8 cellular contexts compared by ENCODE assay signal in genomic region chr11:93784935-93785360, GRCh38. TPM values are rescaled to one million over a fixed set of nuclear protein-coding genes. Genes with fewer than 3 reads are reported as not detected.
DNase-seq lines count a peak whose midpoint lies in the region; ATAC-seq, FAIRE-seq and TF ChIP-seq lines count a peak whose summit lies in the region.

No MANE protein-coding gene starts in this region.

- peak overlapping the region in 1 of 2 experiments; percentile 42 for H2BK12ac ChIP-seq in mesenchymal stem cell (ENCODE audit: low read length in 2 of 2)

- peaks cover 15% of the 10 kb centered on the region; the same call in 1 of the 2 replicates for H4K20me1 ChIP-seq in HCT116 (ENCODE audit: insufficient read depth)

- no peak overlapping the region for H4K8ac ChIP-seq in mesenchymal stem cell (ENCODE audit: low read length)

- no peak for TF ChIP-seq POLR2A in HCT116 (IDR thresholded peaks at IDR 0.05; ENCODE audit: borderline replicate concordance, extremely low read depth, insufficient read depth, insufficient read length)
- no peak for TF ChIP-seq POLR2A in H54 (IDR thresholded peaks at IDR 0.05; ENCODE audit: low read depth, low read length)

- H3K9me3 Mint-ChIP-seq in chondrocyte (ENCODE audit: low read depth): no peaks in the 10 kb centered on the region

- TF ChIP-seq RAD21 in HCT116 (IDR thresholded peaks at IDR 0.05; ENCODE audit: low read depth): no peak

- H3K9ac ChIP-seq in HCT116 (ENCODE audit: low read length) (peak overlapping the region; percentile 98), mesenchymal stem cell (ENCODE audit: low read length) (peak overlapping the region; percentile 97)

- intact Hi-C loops in HCT116 (cut with micrococcal nuclease): loop anchor here (2.0 kb wide), 1 partner anchor 44 kb away; the partner anchor contains the start of genes C11orf54 and TAF1D

- peak; percentile 22 to 39 for ATAC-seq in activated CD4-positive, CD25-positive, alpha-beta regulatory T cell treated with anti-CD3 and anti-CD28 coated beads, Interleukin-2, amount 50 U/mL, for 24 hours
- ATAC-seq in HCT116: peak; percentile 10

- H3K4me3 ChIP-seq in HCT116 (replicated peaks in 1 of 2; ENCODE audit: low read depth in 1 of 2, low read length in 2 of 2) (peak overlapping the region; percentile 75 to 93), mesenchymal stem cell (ENCODE audit: insufficient read depth in 1 of 2, low read depth in 1 of 2, low read length in 2 of 2) (peak overlapping the region; percentile 91 to 99)

- H3K36me3 ChIP-seq in HCT116 (ENCODE audit: control insufficient read depth in 1 of 2, insufficient read depth in 2 of 2, low read length in 2 of 2) (peaks cover 14 to 19% of the 10 kb centered on the region in 2 experiments; a peak in 3 of 4 replicates), mesenchymal stem cell (ENCODE audit: control insufficient read depth in 1 of 2, insufficient read depth in 2 of 2, low read depth in 1 of 2, low read length in 2 of 2) (peaks cover 2 to 20% of the 10 kb centered on the region in 2 experiments)

- H3K79me1 ChIP-seq in mesenchymal stem cell (replicated peaks; ENCODE audit: low read length, poor library complexity, severe bottlenecking): peaks cover 6% of the 10 kb centered on the region

- CTCF ChIA-PET in HCT116 (lab: Charles Lee): no interaction called here

- peak overlapping the region; percentile 77 for H3K4me2 ChIP-seq in HCT116 (ENCODE audit: low read length)
- peak overlapping the region; percentile 84 for H3K4me2 ChIP-seq in mesenchymal stem cell (ENCODE audit: low read length, poor library complexity, severe bottlenecking)

- no peak overlapping the region for H2AFZ ChIP-seq in HCT116 (ENCODE audit: low read depth, low read length, poor library complexity, severe bottlenecking)
- no peak overlapping the region for H2AFZ ChIP-seq in mesenchymal stem cell (ENCODE audit: low read depth, low read length)

- H3K9me3 ChIP-seq in HCT116 (ENCODE audit: control insufficient read depth in 1 of 2, insufficient read depth in 1 of 2, low read depth in 1 of 2, low read length in 2 of 2) (no peaks in the 10 kb centered on the region), mesenchymal stem cell (ENCODE audit: control insufficient read depth, low read length) (no peaks in the 10 kb centered on the region)

- RAD21 ChIA-PET in HCT116 (lab: Charles Lee; ENCODE audit: low non-redundant PET in 1 of 2, low total read pairs in 2 of 2, uncharacterized antibody in 2 of 2, unreplicated experiment in 2 of 2): no interaction called here

- H3K79me2 ChIP-seq in HCT116 (ENCODE audit: insufficient read depth, low read length): peaks cover 59% of the 10 kb centered on the region

- H2BK120ac ChIP-seq in mesenchymal stem cell (ENCODE audit: low read depth, low read length): no peak overlapping the region

- WGBS in mesenchymal stem cell: under 1% methylated on average over 13 of the region's 13 CpGs

- H2AK5ac ChIP-seq in mesenchymal stem cell (ENCODE audit: low read length, severe bottlenecking): no peak overlapping the region

- H3K23ac ChIP-seq in mesenchymal stem cell (ENCODE audit: low read length in 2 of 2): no peak overlapping the region

- peak overlapping the region; percentile 95 for H3K4me3 Mint-ChIP-seq in chondrocyte (ENCODE audit: unreplicated experiment)

- no peaks in the 10 kb centered on the region for H3K9me2 ChIP-seq in HCT116 (ENCODE audit: insufficient read depth)

- H3K27ac Mint-ChIP-seq in chondrocyte (ENCODE audit: unreplicated experiment): peak overlapping the region; percentile 86

- no TSS peak for BruUV-seq in HCT116 (replicated peaks; lab: Mats Ljungman, UMichigan)

- H3K14ac ChIP-seq in mesenchymal stem cell (ENCODE audit: low read length in 2 of 2): peak overlapping the region in 1 of 2 experiments; percentile 48

- peaks cover under 1% of the 10 kb centered on the region for H3K36me3 Mint-ChIP-seq in chondrocyte (ENCODE audit: low read depth)

- H2BK15ac ChIP-seq in mesenchymal stem cell (ENCODE audit: low read depth, poor library complexity, severe bottlenecking): no peak overlapping the region

- H3K4me1 ChIP-seq in HCT116 (ENCODE audit: control insufficient read depth in 1 of 2, insufficient read depth in 2 of 2, low read length in 2 of 2): peaks cover 9 to 12% of the 10 kb centered on the region in 2 experiments; a peak in 3 of 4 replicates
- H3K4me1 ChIP-seq in mesenchymal stem cell (ENCODE audit: control insufficient read depth, insufficient read depth, low read depth, low read length): peaks cover 5% of the 10 kb centered on the region

- TF ChIP-seq CTCF in HCT116 (IDR thresholded peaks at IDR 0.05 in 2 of 3, conservative IDR thresholded peaks at IDR 0.05 in 1 of 3; ENCODE audit: borderline replicate concordance in 1 of 3, insufficient read depth in 1 of 3, low read depth in 2 of 3, low read length in 2 of 3) (no peak), chondrocyte (IDR thresholded peaks at IDR 0.05) (peak; percentile 42)

- FAIRE-seq in H54 (lab: Jason Lieb, UNC): no peak

- no peaks in the 10 kb centered on the region for H3K27me3 ChIP-seq in HCT116 (ENCODE audit: insufficient read depth, low read length)
- H3K27me3 ChIP-seq in mesenchymal stem cell (ENCODE audit: control insufficient read depth in 1 of 2, insufficient read depth in 1 of 2, low read length in 2 of 2): no peaks in the 10 kb centered on the region

- H3K4me1 Mint-ChIP-seq in chondrocyte (ENCODE audit: low read depth): peaks cover 40% of the 10 kb centered on the region

- H3K27ac ChIP-seq in HCT116 (ENCODE audit: low read depth, low read length): peak overlapping the region; percentile 87
- H3K27ac ChIP-seq in mesenchymal stem cell (ENCODE audit: low read length, poor library complexity, severe bottlenecking): peak overlapping the region; percentile 22

- H2BK5ac ChIP-seq in mesenchymal stem cell (ENCODE audit: low read depth, low read length, poor library complexity, severe bottlenecking): no peak overlapping the region

- no peaks in the 10 kb centered on the region for H3K27me3 Mint-ChIP-seq in chondrocyte (ENCODE audit: low read depth)

- POLR2A ChIA-PET in HCT116 (lab: Charles Lee): no interaction called here

- H3K18ac ChIP-seq in mesenchymal stem cell (ENCODE audit: low read depth in 1 of 2, low read length in 2 of 2): no peak overlapping the region

- DNase-seq in activated CD4-positive, CD25-positive, alpha-beta regulatory T cell (lab: John Stamatoyannopoulos, UW): no peak
- DNase-seq in HCT116 (ENCODE audit: low read depth, low spot score): peak; percentile 2
- peak; percentile 44 for DNase-seq in NCI-H146 (lab: John Stamatoyannopoulos, UW)
- DNase-seq in chondrocyte (ENCODE audit: low spot score): no peak
- DNase-seq in mesenchymal stem cell: no peak
- no peak for DNase-seq in epidermal melanocyte (ENCODE audit: insufficient read length, low spot score)
- DNase-seq in H54 (ENCODE audit: insufficient read length, low spot score): no peak

- no peak overlapping the region for H4K91ac ChIP-seq in mesenchymal stem cell (ENCODE audit: low read length)

- H3K4ac ChIP-seq in mesenchymal stem cell (ENCODE audit: low read depth in 1 of 2, low read length in 2 of 2): peak overlapping the region in 1 of 2 experiments; percentile 98

TF ChIP-seq in HCT116, 20 proteins besides CTCF, POLR2A, EP300 and RAD21 (continues in another document):
- TF ChIP-seq REST (IDR thresholded peaks at IDR 0.05; ENCODE audit: low read depth): no peak

RNA-seq across cellular contexts. Expression of gene MED17, which starts 0.9 kb away (rescaled TPM):
- total RNA-seq in HCT116 (2021; ENCODE audit: unreplicated experiment): 41.1 TPM
- 19.3 and 20.8 TPM in 2 replicates for polyA plus RNA-seq in HCT116 (2012)
- 23.2 to 28.1 TPM (median 27.7 TPM) in 3 replicates for total RNA-seq in chondrocyte
- polyA plus RNA-seq in mesenchymal stem cell (2013, experiment 1 of 2): 15.4 TPM
- 18.2 TPM for polyA plus RNA-seq in mesenchymal stem cell (2013, experiment 2 of 2)

RNA-seq across cellular contexts. Expression of gene C11orf54, which starts 43.5 kb away (rescaled TPM):
- total RNA-seq in HCT116 (2021; ENCODE audit: unreplicated experiment) (26.1 TPM), chondrocyte (11.6 to 20.5 TPM (median 13.3 TPM) in 3 replicates)
- polyA plus RNA-seq in HCT116 (2012): 8.8 and 9.9 TPM in 2 replicates
- polyA plus RNA-seq in mesenchymal stem cell (2013, experiment 1 of 2): 8.9 TPM
- 9.0 TPM for polyA plus RNA-seq in mesenchymal stem cell (2013, experiment 2 of 2)

RNA-seq across cellular contexts. Expression of gene TAF1D, which starts 43.7 kb away (rescaled TPM):
- 267 TPM for total RNA-seq in HCT116 (2021; ENCODE audit: unreplicated experiment)
- polyA plus RNA-seq in HCT116 (2012): 45.5 and 66.1 TPM in 2 replicates
- total RNA-seq in chondrocyte: 83.8 to 85.7 TPM (median 84.5 TPM) in 3 replicates
- polyA plus RNA-seq in mesenchymal stem cell (2013, experiment 1 of 2): 117 TPM
- polyA plus RNA-seq in mesenchymal stem cell (2013, experiment 2 of 2): 120 TPM

Comparison
In these comparisons a context has a peak if more than half of its experiments do, and no peak if none do; other contexts are left out.
1. DNase-seq: peak in HCT116 (single experiment) and NCI-H146 (single experiment); none in activated CD4-positive, CD25-positive, alpha-beta regulatory T cell (0 of 4), chondrocyte (single experiment), mesenchymal stem cell (single experiment), epidermal melanocyte (single experiment) and H54 (single experiment).